In the genomic region with DNA sequence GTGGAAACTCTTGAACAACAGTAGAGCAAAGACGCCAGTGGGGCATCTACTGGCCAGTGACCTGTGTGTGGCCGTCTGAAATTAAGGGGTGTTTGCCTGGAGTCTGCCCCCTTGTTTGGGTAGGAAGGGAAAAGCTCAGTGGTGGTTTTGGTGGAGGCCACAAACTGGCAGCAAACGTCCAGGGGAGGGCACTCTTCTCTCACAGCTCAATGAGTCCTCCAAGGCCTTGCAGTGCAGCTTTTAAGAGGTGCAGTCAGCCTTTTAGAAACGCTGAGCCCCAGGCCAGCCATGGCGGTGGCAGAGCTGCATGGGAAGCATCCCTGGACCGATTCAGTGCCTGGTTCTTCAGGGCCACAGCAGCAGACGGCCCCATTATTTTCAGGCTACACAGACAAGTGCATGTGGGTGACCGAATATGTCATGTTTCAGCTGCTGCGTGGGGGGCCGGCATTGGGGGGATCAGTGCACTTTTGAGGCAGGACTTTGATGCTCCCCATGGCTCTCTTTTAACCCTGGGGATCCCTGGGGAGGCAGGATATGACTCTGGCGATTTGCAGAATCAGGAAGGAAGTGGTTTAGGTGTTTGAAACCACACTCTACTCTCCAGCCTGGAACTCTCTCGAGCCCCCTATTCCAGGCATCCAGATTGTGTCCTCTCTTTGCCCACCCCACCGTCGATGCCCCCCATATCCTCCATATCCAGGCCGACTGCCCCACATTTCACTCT, we compare ENCODE assay signal across 9 cellular contexts.
A peak's percentile ranks its signal among the peaks of the same experiment; 100 is the strongest.
DNase-seq lines count a peak whose midpoint lies in the region; ATAC-seq and TF ChIP-seq lines count a peak whose summit lies in the region.
"Had no signal": no experiment of that assay in that cellular context is flagged by ENCODE, and none has a peak within 500 bp of the region (broad histone marks: within the 10 kb centered on the region; RNA-seq: fewer than 3 reads in every experiment).

No MANE protein-coding gene starts in this region.

- H2AK5ac ChIP-seq in H9 (ENCODE audit: insufficient read length, low read length) = no peak overlapping the region

- no peaks in the 10 kb centered on the region for H3K79me2 ChIP-seq in H9 (ENCODE audit: insufficient read depth, low read length)

- peaks cover 4 to 8% of the 10 kb centered on the region in 2 experiments for H3K4me1 Mint-ChIP-seq in H9

- H3K14ac ChIP-seq in H9 (ENCODE audit: insufficient read depth, low read length) = no peak overlapping the region

- DNase-seq in ACHN (peak; percentile 67), H9 (peak; percentile 88), NCI-H82 (lab: John Stamatoyannopoulos, UW) (peak; percentile 82), epithelial cell of proximal tubule (ENCODE audit: low read depth) (peak; percentile 15), myocyte (ENCODE audit: low read depth) (peak; percentile 25), T1000 (lab: John Stamatoyannopoulos, UW) (no peak)

- TF ChIP-seq CTCF in H9 (conservative IDR thresholded peaks at IDR 0.05) (peak; percentile 88), epithelial cell of proximal tubule (conservative IDR thresholded peaks at IDR 0.05; ENCODE audit: low read depth, low read length) (peak; percentile 86)

- H4K5ac ChIP-seq in H9 (ENCODE audit: insufficient read length, low read depth, low read length) = no peak overlapping the region

- H3K56ac ChIP-seq in H9 (ENCODE audit: insufficient read length, low read depth, low read length) = no peak overlapping the region

- H3K4me3 Mint-ChIP-seq in H9 = no peak overlapping the region
- H3K4me3 Mint-ChIP-seq: activated naive CD8-positive, alpha-beta T cell had no signal

- in situ Hi-C loops in ACHN (cut with HindIII; ENCODE audit: low pct_ligation_motif_present, low pct_unique_long_range_greater_than_20kb, low sequenced_read_pairs) = no loop called here

- H3K27me3 Mint-ChIP-seq in H9 (ENCODE audit: low read depth) = no peaks in the 10 kb centered on the region

- H2BK20ac ChIP-seq in H9 (ENCODE audit: low read depth, low read length, poor library complexity, severe bottlenecking) = no peak overlapping the region

- no peak overlapping the region for H3K23ac ChIP-seq in H9 (ENCODE audit: insufficient read length, low read depth, low read length)

- no peak overlapping the region for H2BK15ac ChIP-seq in H9 (ENCODE audit: low read depth, low read length)

- WGBS in H9 (ENCODE audit: extremely low coverage, insufficient read length, low lambda C conversion rate) = no CpG with 5 or more reads among the region's 15 CpGs

- no peaks in the 10 kb centered on the region for H3K79me1 ChIP-seq in H9 (ENCODE audit: insufficient read depth, low read depth, low read length, poor library complexity, severe bottlenecking)

- H3K18ac ChIP-seq in H9 (ENCODE audit: insufficient read length, low read depth, low read length) = no peak overlapping the region

- H2AFZ ChIP-seq in H9 (ENCODE audit: low read length) = no peak overlapping the region

- no peak overlapping the region for H3K27ac Mint-ChIP-seq in H9
- H3K27ac Mint-ChIP-seq: activated naive CD8-positive, alpha-beta T cell had no signal

- no peaks in the 10 kb centered on the region for H3K4me1 ChIP-seq in H9 (ENCODE audit: insufficient read depth, low read length)

- H3K27me3 ChIP-seq in H9 (ENCODE audit: insufficient read depth, low read length) = no peaks in the 10 kb centered on the region

- H3K9me3 ChIP-seq in H9 (ENCODE audit: control insufficient read depth, low read depth, low read length) = no peaks in the 10 kb centered on the region

- H4K8ac ChIP-seq in H9 (replicated peaks; ENCODE audit: insufficient read length, low read depth, low read length) = no peak overlapping the region

- no peak overlapping the region for H3K4me2 ChIP-seq in H9 (ENCODE audit: insufficient read depth, insufficient read length, low read length)

- H2BK12ac ChIP-seq in H9 (ENCODE audit: insufficient read length, low read depth, low read length) = no peak overlapping the region

- H4K20me1 ChIP-seq in H9 (ENCODE audit: control insufficient read depth, insufficient read depth, insufficient read length) = no peaks in the 10 kb centered on the region

- H3K9ac ChIP-seq in H9 (ENCODE audit: extremely low read depth, insufficient read length, low read length) = no peak overlapping the region

- no peak overlapping the region for H3K27ac ChIP-seq in H9 (ENCODE audit: insufficient read length, low read depth, low read length)

- peaks cover 13 to 21% of the 10 kb centered on the region in 2 experiments for H3K9me3 Mint-ChIP-seq in H9

- no peak overlapping the region for H3K4ac ChIP-seq in H9 (ENCODE audit: low read depth, low read length)

- H2BK5ac ChIP-seq in H9 (ENCODE audit: insufficient read length, low read length) = no peak overlapping the region

- no peak overlapping the region for H3T11ph ChIP-seq in H9 (ENCODE audit: low read length)

- no peak overlapping the region for H4K91ac ChIP-seq in H9 (ENCODE audit: insufficient read length, low read depth, low read length)

- peaks cover 15 to 25% (median 22%) of the 10 kb centered on the region in 3 experiments for H3K36me3 Mint-ChIP-seq in H9 (ENCODE audit: insufficient read depth in 1 of 3, low read depth in 3 of 3)
- H3K36me3 Mint-ChIP-seq: activated naive CD8-positive, alpha-beta T cell had no signal

- H2BK120ac ChIP-seq in H9 (ENCODE audit: low read depth, low read length, poor library complexity, severe bottlenecking) = no peak overlapping the region

- H3K4me3 ChIP-seq in epithelial cell of proximal tubule (ENCODE audit: low read depth, low read length) = no peak overlapping the region

- ATAC-seq in HG02870 (IDR thresholded peaks at IDR 0.05; ENCODE audit: unreplicated experiment) (no peak), HG03097 (IDR thresholded peaks at IDR 0.05; ENCODE audit: low FRiP score, unreplicated experiment) (no peak)

- H3K23me2 ChIP-seq in H9 (ENCODE audit: insufficient read length, low read depth, low read length, poor library complexity, severe bottlenecking) = no peaks in the 10 kb centered on the region
